In genomic region chr13:84896128-84896527, GRCh38 we compare ENCODE assay signal across 9 cellular contexts.
DNase-seq lines count a peak whose midpoint lies in the region; ATAC-seq and TF ChIP-seq lines count a peak whose summit lies in the region.
"Had no signal": no experiment of that assay in that cellular context is flagged by ENCODE, and none has a peak within 500 bp of the region (broad histone marks: within the 10 kb centered on the region; RNA-seq: fewer than 3 reads in every experiment).

No MANE protein-coding gene starts in this region.

- no peak overlapping the region for H3K4me3 Mint-ChIP-seq in HFFc6
- no peak overlapping the region for H3K4me3 Mint-ChIP-seq in activated naive CD4-positive, alpha-beta T cell treated with anti-CD3 and anti-CD28 coated beads, Interleukin-2, amount 10 ng/mL, durations not matched to agents 7 days and 5 days
- H3K4me3 Mint-ChIP-seq: dendritic cell treated with granulocyte-macrophage colony-stimulating factor and Interleukin-4, amounts not matched to agents 40 ng/mL and 50 ng/mL, for 4 days had no signal

- DNase-seq in cardiac muscle cell (ENCODE audit: low read depth in 1 of 2, low spot score in 1 of 2) (peak; percentile 51 to 76), Right ventricle myocardium inferior (ENCODE audit: missing footprints) (no peak), HFFc6 (peak; percentile 48), NCI-H2227 (lab: John Stamatoyannopoulos, UW; ENCODE audit: unreplicated experiment) (peak; percentile 79), hippocampal formation (lab: John Stamatoyannopoulos, UW) (peak; percentile 12 to 31)
- peak; percentile 49 for DNase-seq in activated naive CD4-positive, alpha-beta T cell treated with anti-CD3 and anti-CD28 coated beads, Interleukin-2, amount 10 ng/mL, durations not matched to agents 7 days and 5 days
- DNase-seq in stimulated activated CD4-positive, alpha-beta T cell treated with anti-CD3 and anti-CD28 coated beads, Interleukin-4, amount 100 ng/mL, for 1 hour: peak; percentile 6

- no peak overlapping the region for H3K27ac ChIP-seq in cardiac muscle cell

- CTCF ChIA-PET in activated naive CD4-positive, alpha-beta T cell treated with anti-CD3 and anti-CD28 coated beads, Interleukin-2, amount 10 ng/mL, durations not matched to agents 7 days and 5 days (lab: Charles Lee): interaction anchor here (1.1 to 3.0 kb wide), 3 partner anchors 16 to 910 kb away, joined by 3 to 9 read pairs (median 5); no protein-coding TSS in a partner anchor

- H3K27me3 ChIP-seq in cardiac muscle cell: no peaks in the 10 kb centered on the region

- intact Hi-C loops in Right ventricle myocardium inferior (cut with DNase I): loop anchor here (5.0 kb wide), 1 partner anchor 911 kb away; no protein-coding TSS in a partner anchor

- peaks cover 1% of the 10 kb centered on the region; the same call in 1 of the 2 replicates for H3K27me3 Mint-ChIP-seq in HFFc6 (ENCODE audit: insufficient read depth)
- no peaks in the 10 kb centered on the region for H3K27me3 Mint-ChIP-seq in activated naive CD4-positive, alpha-beta T cell treated with anti-CD3 and anti-CD28 coated beads, Interleukin-2, amount 10 ng/mL, durations not matched to agents 7 days and 5 days
- H3K27me3 Mint-ChIP-seq: dendritic cell treated with granulocyte-macrophage colony-stimulating factor and Interleukin-4, amounts not matched to agents 40 ng/mL and 50 ng/mL, for 4 days had no signal

- ATAC-seq in Right ventricle myocardium inferior: no peak
- no peak for ATAC-seq in GM21528 (IDR thresholded peaks at IDR 0.05; ENCODE audit: low FRiP score, unreplicated experiment)

- H3K9me3 Mint-ChIP-seq in HFFc6: peaks cover 6% of the 10 kb centered on the region; the same call in 1 of the 2 replicates
- H3K9me3 Mint-ChIP-seq in activated naive CD4-positive, alpha-beta T cell treated with anti-CD3 and anti-CD28 coated beads, Interleukin-2, amount 10 ng/mL, durations not matched to agents 7 days and 5 days: no peaks in the 10 kb centered on the region
- H3K9me3 Mint-ChIP-seq: dendritic cell treated with granulocyte-macrophage colony-stimulating factor and Interleukin-4, amounts not matched to agents 40 ng/mL and 50 ng/mL, for 4 days had no signal

- peak; percentile 51 for TF ChIP-seq CTCF in cardiac muscle cell (IDR thresholded peaks at IDR 0.05; ENCODE audit: low read depth, low read length)
- peak; percentile 87 for TF ChIP-seq CTCF in HFFc6 (IDR thresholded peaks at IDR 0.05)

- H3K4me3 ChIP-seq in cardiac muscle cell: no peak overlapping the region

- no peaks in the 10 kb centered on the region for H3K36me3 Mint-ChIP-seq in HFFc6 (ENCODE audit: low read depth)
- no peaks in the 10 kb centered on the region for H3K36me3 Mint-ChIP-seq in activated naive CD4-positive, alpha-beta T cell treated with anti-CD3 and anti-CD28 coated beads, Interleukin-2, amount 10 ng/mL, durations not matched to agents 7 days and 5 days

- H3K4me1 ChIP-seq in cardiac muscle cell (ENCODE audit: low read depth): no peaks in the 10 kb centered on the region

- H3K27ac Mint-ChIP-seq in HFFc6: no peak overlapping the region
- H3K27ac Mint-ChIP-seq in activated naive CD4-positive, alpha-beta T cell treated with anti-CD3 and anti-CD28 coated beads, Interleukin-2, amount 10 ng/mL, durations not matched to agents 7 days and 5 days: no peak overlapping the region
- H3K27ac Mint-ChIP-seq: dendritic cell treated with granulocyte-macrophage colony-stimulating factor and Interleukin-4, amounts not matched to agents 40 ng/mL and 50 ng/mL, for 4 days had no signal

- no peaks in the 10 kb centered on the region for H3K36me3 ChIP-seq in cardiac muscle cell

- no peaks in the 10 kb centered on the region for H3K9me3 ChIP-seq in cardiac muscle cell (ENCODE audit: low read depth)

- H3K4me1 Mint-ChIP-seq in HFFc6 (ENCODE audit: low read depth): peaks cover 20% of the 10 kb centered on the region; the same call in 1 of the 2 replicates
- no peaks in the 10 kb centered on the region for H3K4me1 Mint-ChIP-seq in activated naive CD4-positive, alpha-beta T cell treated with anti-CD3 and anti-CD28 coated beads, Interleukin-2, amount 10 ng/mL, durations not matched to agents 7 days and 5 days
